15 cellular contexts compared by ENCODE assay signal in the genomic region with DNA sequence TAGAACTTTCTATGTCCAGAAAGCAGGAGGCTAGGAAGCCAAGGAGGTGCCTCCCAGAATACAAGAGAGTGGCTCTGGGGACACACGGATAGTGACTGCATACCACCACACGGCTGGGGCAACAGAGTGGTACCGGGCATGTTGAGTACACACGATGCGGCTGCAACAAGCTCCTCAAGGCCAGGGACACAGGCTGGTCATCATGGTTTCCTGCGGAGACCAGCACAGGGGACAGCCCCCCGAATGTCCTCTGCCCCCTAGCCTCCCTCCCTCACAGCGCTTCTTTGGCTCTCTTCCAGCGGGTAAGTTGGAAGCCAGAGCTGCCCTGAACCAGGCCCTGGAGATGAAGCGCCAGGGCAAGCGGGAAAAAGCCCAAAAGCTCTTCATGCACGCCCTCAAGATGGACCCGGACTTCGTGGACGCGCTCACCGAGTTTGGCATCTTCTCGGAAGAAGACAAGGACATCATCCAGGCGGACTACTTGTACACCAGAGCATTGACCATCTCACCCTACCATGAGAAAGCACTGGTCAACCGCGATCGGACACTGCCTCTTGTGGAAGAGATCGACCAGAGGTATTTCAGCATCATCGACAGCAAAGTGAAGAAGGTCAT.
"Had no signal": no experiment of that assay in that cellular context is flagged by ENCODE, and none has a peak within 500 bp of the region (broad histone marks: within the 10 kb centered on the region; RNA-seq: fewer than 3 reads in every experiment).

No MANE protein-coding gene starts in this region.

- H3K27ac Mint-ChIP-seq: activated naive CD8-positive, alpha-beta T cell treated with anti-CD3 and anti-CD28 coated beads, Interleukin-2, amount 50 U/mL, for 24 hours had no signal

- H3K27me3 ChIP-seq: cardiac muscle cell, gastrocnemius medialis, heart right ventricle, tibial artery, vagina had no signal

- H3K9me3 Mint-ChIP-seq: activated naive CD8-positive, alpha-beta T cell treated with anti-CD3 and anti-CD28 coated beads, Interleukin-2, amount 50 U/mL, for 24 hours; natural killer cell treated with Interleukin-12 subunit alpha and Interleukin-12 subunit beta and Interleukin-15 and Interleukin-18, amount 100 ng/mL, for 72 hours had no signal

- H3K4me3 Mint-ChIP-seq: activated naive CD8-positive, alpha-beta T cell treated with anti-CD3 and anti-CD28 coated beads, Interleukin-2, amount 50 U/mL, for 24 hours; natural killer cell treated with Interleukin-12 subunit alpha and Interleukin-12 subunit beta and Interleukin-15 and Interleukin-18, amount 100 ng/mL, for 72 hours had no signal

- ATAC-seq: activated naive CD8-positive, alpha-beta T cell treated with anti-CD3 and anti-CD28 coated beads, Interleukin-2, amount 50 U/mL, for 24 hours; gastrocnemius medialis; heart right ventricle; left lobe of liver; mucosa of descending colon; natural killer cell treated with Interleukin-12 subunit alpha and Interleukin-12 subunit beta and Interleukin-15 and Interleukin-18, amount 100 ng/mL, for 72 hours had no signal

- H3K27ac ChIP-seq: cardiac muscle cell, gastrocnemius medialis, heart right ventricle, tibial artery, vagina had no signal

- H3K4me3 ChIP-seq: cardiac muscle cell, gastrocnemius medialis, heart right ventricle, mucosa of descending colon, tibial artery, vagina had no signal

- H3K9me3 ChIP-seq: gastrocnemius medialis, heart right ventricle, mucosa of descending colon, tibial artery, vagina had no signal

- H3K27me3 Mint-ChIP-seq: activated naive CD8-positive, alpha-beta T cell treated with anti-CD3 and anti-CD28 coated beads, Interleukin-2, amount 50 U/mL, for 24 hours; natural killer cell treated with Interleukin-12 subunit alpha and Interleukin-12 subunit beta and Interleukin-15 and Interleukin-18, amount 100 ng/mL, for 72 hours had no signal

- DNase-seq: activated CD4-positive, alpha-beta T cell treated with anti-CD3 and anti-CD28 coated beads for 4 hours; activated effector memory CD4-positive, alpha-beta T cell treated with Interleukin-2 at 50 U/mL for 16 hours; activated naive CD8-positive, alpha-beta T cell treated with anti-CD3 and anti-CD28 coated beads, Interleukin-2, amount 50 U/mL, for 24 hours; gastrocnemius medialis; heart right ventricle; islet precursor cell; mammary epithelial cell; mucosa of descending colon; stimulated activated CD4-positive, alpha-beta T cell treated with anti-CD3 and anti-CD28 coated beads, Interleukin-12 subunit alpha, Interleukin-12 subunit beta, amount 100 ng/mL, for 4 hours; T-helper 1 cell; tibial artery had no signal
